Comparison of ENCODE assay signal across 10 cellular contexts in genomic region chr12:62640910-62641448, GRCh38.
DNase-seq lines count a peak whose midpoint lies in the region; ATAC-seq and FAIRE-seq lines count a peak whose summit lies in the region.
"Had no signal": no experiment of that assay in that cellular context is flagged by ENCODE, and none has a peak within 500 bp of the region (broad histone marks: within the 10 kb centered on the region; RNA-seq: fewer than 3 reads in every experiment).

No MANE protein-coding gene starts in this region.

- in situ Hi-C loops in HAP-1 (cut with MboI; ENCODE audit: low sequenced_read_pairs), result no loop called here

- no peaks in the 10 kb centered on the region for H3K27me3 ChIP-seq in HAP-1 (ENCODE audit: low read depth)

- ATAC-seq in GM21423 (IDR thresholded peaks at IDR 0.05; ENCODE audit: unreplicated experiment), result peak; percentile 92
- ATAC-seq in HG03575 (IDR thresholded peaks at IDR 0.05; ENCODE audit: extremely low read depth, insufficient number of reproducible peaks, low FRiP score, unreplicated experiment), result peak; percentile 92

- H3K9me3 ChIP-seq in HAP-1, result no peaks in the 10 kb centered on the region
- H3K9me3 ChIP-seq: thoracic aorta had no signal

- peak; percentile 51 for FAIRE-seq in G401.6 (lab: Jason Lieb, UNC)

- H3K36me3 ChIP-seq in HAP-1 (replicated peaks), result no peaks in the 10 kb centered on the region
- H3K36me3 ChIP-seq: thoracic aorta had no signal

- no peak overlapping the region for H3K4me3 ChIP-seq in HAP-1
- H3K4me3 ChIP-seq: thoracic aorta had no signal

- H3K4me1 ChIP-seq in HAP-1, result no peaks in the 10 kb centered on the region

- no peak overlapping the region for H3K27ac ChIP-seq in caudate nucleus (ENCODE audit: low read depth, low read length)
- H3K27ac ChIP-seq: HL-60, thoracic aorta had no signal

- DNase-seq in astrocyte of the hippocampus (ENCODE audit: low read depth, low spot score) (peak; percentile 48), caudate nucleus (lab: John Stamatoyannopoulos, UW) (no peak), germinal center (ENCODE audit: low spot score) (no peak), HAP-1 (ENCODE audit: low spot score in 2 of 2) (no peak)
- peak; percentile 22 to 26 for DNase-seq in stimulated activated CD4-positive, alpha-beta T cell treated with anti-CD3 and anti-CD28 coated beads, Interleukin-4, amount 100 ng/mL, for 48 hours (ENCODE audit: low read depth in 2 of 2)

Comparison
In these comparisons a context has a peak if more than half of its experiments do, and no peak if none do; other contexts are left out.
1. DNase-seq: peak in astrocyte of the hippocampus (single experiment) and stimulated activated CD4-positive, alpha-beta T cell treated with anti-CD3 and anti-CD28 coated beads, Interleukin-4, amount 100 ng/mL, for 48 hours (2 of 2); none in caudate nucleus (0 of 61), germinal center (single experiment) and HAP-1 (0 of 2).